ENCODE assay signal across 12 cellular contexts in the genomic region with DNA sequence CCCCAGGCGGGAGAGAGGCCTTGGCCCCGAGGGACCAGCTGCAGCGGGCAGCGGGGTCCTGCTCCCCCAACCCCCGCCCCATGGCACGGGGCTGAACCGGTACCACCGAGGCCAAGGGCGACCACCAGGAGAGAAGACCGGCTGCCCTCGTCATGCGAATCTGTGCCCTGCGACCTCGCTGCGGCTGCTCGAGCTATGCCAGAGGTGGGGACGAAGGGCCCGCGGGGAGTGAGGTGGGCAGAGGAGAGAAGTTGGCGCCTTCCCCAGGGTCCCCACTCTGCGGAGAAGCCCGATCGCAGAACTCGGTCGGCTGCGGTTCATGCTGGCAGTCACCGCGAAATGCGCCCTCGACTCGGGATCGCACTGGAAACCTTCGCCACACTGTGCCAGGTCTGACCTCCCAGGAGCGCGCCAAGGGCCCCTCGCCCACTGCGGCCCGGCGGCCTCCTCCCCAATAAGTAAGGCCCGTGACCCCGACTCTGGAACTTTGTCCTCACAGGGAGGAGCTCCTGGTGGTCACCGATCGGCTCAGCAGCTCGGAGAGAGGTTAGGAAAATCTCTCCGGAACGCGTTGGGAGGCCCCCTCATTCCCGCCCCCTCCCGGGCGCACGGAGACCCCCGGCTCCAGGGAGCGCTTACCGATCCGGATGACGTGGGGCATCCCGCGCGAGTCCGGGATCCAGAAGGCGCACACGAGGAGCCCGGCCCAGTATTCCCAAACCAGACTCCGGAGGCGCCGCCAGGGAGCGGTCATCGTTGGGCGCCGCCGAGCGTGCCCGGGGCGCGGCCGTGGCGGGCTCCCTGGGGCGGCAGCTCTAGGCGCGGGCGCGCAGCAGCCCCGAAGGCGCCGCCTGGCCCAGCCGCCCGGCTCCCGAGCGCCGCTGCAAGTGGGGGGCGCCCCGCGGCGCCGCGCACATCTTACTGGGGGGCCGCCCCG. TPM values are rescaled to one million over a fixed set of nuclear protein-coding genes. Genes with fewer than 3 reads are reported as not detected.
DNase-seq lines count a peak whose midpoint lies in the region; ATAC-seq and TF ChIP-seq lines count a peak whose summit lies in the region.
"Had no signal": no experiment of that assay in that cellular context is flagged by ENCODE, and none has a peak within 500 bp of the region (broad histone marks: within the 10 kb centered on the region; RNA-seq: fewer than 3 reads in every experiment).

No MANE protein-coding gene starts in this region.

- peak overlapping the region; percentile 69 for H3K4me3 Mint-ChIP-seq in nephron progenitor cell
- H3K4me3 Mint-ChIP-seq in activated naive CD4-positive, alpha-beta T cell treated with anti-CD3 and anti-CD28 coated beads for 36 hours: no peak overlapping the region

- H3K9me3 ChIP-seq in WERI-Rb-1 (ENCODE audit: severe bottlenecking): no peaks in the 10 kb centered on the region
- no peaks in the 10 kb centered on the region for H3K9me3 ChIP-seq in left lung
- H3K9me3 ChIP-seq: colonic mucosa had no signal

- peaks cover 95% of the 10 kb centered on the region for H3K27me3 Mint-ChIP-seq in nephron progenitor cell (ENCODE audit: low read depth, poor library complexity)
- H3K27me3 Mint-ChIP-seq in activated naive CD4-positive, alpha-beta T cell treated with anti-CD3 and anti-CD28 coated beads for 36 hours (ENCODE audit: low read depth): peaks cover 63% of the 10 kb centered on the region

- ATAC-seq in left lung: no peak

- H3K4me1 Mint-ChIP-seq in nephron progenitor cell: peaks cover 38% of the 10 kb centered on the region
- peaks cover 8% of the 10 kb centered on the region for H3K4me1 Mint-ChIP-seq in activated naive CD4-positive, alpha-beta T cell treated with anti-CD3 and anti-CD28 coated beads for 36 hours (ENCODE audit: low read depth)

- intact Hi-C loops in activated naive CD4-positive, alpha-beta T cell treated with anti-CD3 and anti-CD28 coated beads for 36 hours (cut with micrococcal nuclease): loop anchor here (10.0 kb wide), 1 partner anchor 329 kb away; no protein-coding TSS in a partner anchor
- intact Hi-C loops in left lung (cut with DNase I): no loop called here

- H3K27ac Mint-ChIP-seq in nephron progenitor cell: no peak overlapping the region
- no peak overlapping the region for H3K27ac Mint-ChIP-seq in activated naive CD4-positive, alpha-beta T cell treated with anti-CD3 and anti-CD28 coated beads for 36 hours

- H3K4me3 ChIP-seq in WERI-Rb-1 (ENCODE audit: low read depth, low read length): peak overlapping the region; percentile 92
- no peak overlapping the region for H3K4me3 ChIP-seq in left lung
- H3K4me3 ChIP-seq: colonic mucosa had no signal

- CTCF ChIA-PET in activated naive CD4-positive, alpha-beta T cell treated with anti-CD3 and anti-CD28 coated beads for 36 hours (lab: Charles Lee): no interaction called here

- H3K36me3 Mint-ChIP-seq in nephron progenitor cell (ENCODE audit: low read depth): no peaks in the 10 kb centered on the region
- H3K36me3 Mint-ChIP-seq in activated naive CD4-positive, alpha-beta T cell treated with anti-CD3 and anti-CD28 coated beads for 36 hours (ENCODE audit: low read depth): no peaks in the 10 kb centered on the region

- peaks cover 0 to 8% of the 10 kb centered on the region in 2 donors for H3K4me1 ChIP-seq in left lung
- H3K4me1 ChIP-seq: colonic mucosa had no signal

- H3K27me3 ChIP-seq in WERI-Rb-1 (ENCODE audit: insufficient read depth, low read depth, severe bottlenecking) (no peaks in the 10 kb centered on the region), left lung (peaks cover 77 to 98% of the 10 kb centered on the region in 2 donors)

- H3K36me3 ChIP-seq in WERI-Rb-1 (peaks cover 15% of the 10 kb centered on the region), left lung (no peaks in the 10 kb centered on the region)
- H3K36me3 ChIP-seq: colonic mucosa had no signal

- H3K27ac ChIP-seq in WERI-Rb-1 (peak overlapping the region; percentile 86), left lung (no peak overlapping the region)
- H3K27ac ChIP-seq: colonic mucosa had no signal

- DNase-seq in AG20443 (ENCODE audit: low spot score) (peak; percentile 38), COR-L47 (lab: John Stamatoyannopoulos, UW) (peak; percentile 20), WERI-Rb-1 (no peak), nephron progenitor cell (peak; percentile 42), left lung (no peak)
- DNase-seq in activated T-cell treated with anti-CD3 and anti-CD28 coated beads, Interleukin-2, amount 50 U/mL, for 48 hours: no peak
- DNase-seq in activated naive CD4-positive, alpha-beta T cell treated with anti-CD3 and anti-CD28 coated beads for 36 hours: no peak
- DNase-seq: Calu3, colonic mucosa, SIG-M5 had no signal

- H3K9me3 Mint-ChIP-seq in nephron progenitor cell: no peaks in the 10 kb centered on the region
- H3K9me3 Mint-ChIP-seq in activated naive CD4-positive, alpha-beta T cell treated with anti-CD3 and anti-CD28 coated beads for 36 hours: no peaks in the 10 kb centered on the region

- TF ChIP-seq CTCF in WERI-Rb-1 (IDR thresholded peaks at IDR 0.05; ENCODE audit: low read depth, low read length) (no peak), nephron progenitor cell (IDR thresholded peaks at IDR 0.05) (no peak), left lung (IDR thresholded peaks at IDR 0.05) (no peak)

RNA-seq across cellular contexts. Expression of gene GRIK3, which starts 0.7 kb away (rescaled TPM):
- total RNA-seq in activated naive CD4-positive, alpha-beta T cell treated with anti-CD3 and anti-CD28 coated beads for 36 hours: not detected
- total RNA-seq in left lung: under 1 TPM in 1 of 2 donors, not detected in 1; 0.18 TPM
- total RNA-seq: Calu3, fibroblast of lung, M059J had no signal

Comparison
In these comparisons a context has a peak if more than half of its experiments do, and no peak if none do; other contexts are left out.
1. DNase-seq: peak in AG20443 (single experiment), COR-L47 (single experiment) and nephron progenitor cell (single experiment); none in WERI-Rb-1 (single experiment), activated T-cell treated with anti-CD3 and anti-CD28 coated beads, Interleukin-2, amount 50 U/mL, for 48 hours (0 of 2), activated naive CD4-positive, alpha-beta T cell treated with anti-CD3 and anti-CD28 coated beads for 36 hours (single experiment) and left lung (0 of 2).